ENCODE assay signal across 18 cellular contexts in genomic region chr3:15081960-15082664, GRCh38.
DNase-seq lines count a peak whose midpoint lies in the region; ATAC-seq, FAIRE-seq and TF ChIP-seq lines count a peak whose summit lies in the region.
"Had no signal": no experiment of that assay in that cellular context is flagged by ENCODE, and none has a peak within 500 bp of the region (broad histone marks: within the 10 kb centered on the region; RNA-seq: fewer than 3 reads in every experiment).

No MANE protein-coding gene starts in this region.

- TF ChIP-seq CTCF in neutrophil (IDR thresholded peaks at IDR 0.05): no peak

- H3K4me1 Mint-ChIP-seq in dendritic cell treated with granulocyte-macrophage colony-stimulating factor and Interleukin-4, amounts not matched to agents 40 ng/mL and 50 ng/mL, for 4 days (ENCODE audit: low read depth): peaks cover 26% of the 10 kb centered on the region

- FAIRE-seq in GM19239 (lab: Jason Lieb, UNC): no peak
- FAIRE-seq: A549, K562 had no signal

- intact Hi-C loops in dendritic cell treated with granulocyte-macrophage colony-stimulating factor and Interleukin-4, amounts not matched to agents 40 ng/mL and 50 ng/mL, for 4 days (cut with micrococcal nuclease): no loop called here

- peaks cover 96% of the 10 kb centered on the region for H3K36me3 Mint-ChIP-seq in dendritic cell treated with granulocyte-macrophage colony-stimulating factor and Interleukin-4, amounts not matched to agents 40 ng/mL and 50 ng/mL, for 4 days (ENCODE audit: low read depth)

- ATAC-seq in HG02938 (IDR thresholded peaks at IDR 0.05; ENCODE audit: unreplicated experiment): no peak
- ATAC-seq: K562, SK-N-SH treated with all-trans-retinoic acid at 6 μM for 48 hours had no signal

- H3K36me3 ChIP-seq in neutrophil: peaks cover 94% of the 10 kb centered on the region

- H3K4me1 ChIP-seq in neutrophil (ENCODE audit: control insufficient read depth in 1 of 2, insufficient read depth in 1 of 2, low read depth in 1 of 2, low read length in 1 of 2): peaks cover 11 to 13% of the 10 kb centered on the region in 2 experiments
- H3K4me1 ChIP-seq: A549, suprapubic skin had no signal

- no peak overlapping the region for H3K4me3 ChIP-seq in neutrophil (ENCODE audit: low read depth in 1 of 2, low read length in 1 of 2)
- H3K4me3 ChIP-seq: A549, K562, suprapubic skin had no signal

- H3K4me3 Mint-ChIP-seq in dendritic cell treated with granulocyte-macrophage colony-stimulating factor and Interleukin-4, amounts not matched to agents 40 ng/mL and 50 ng/mL, for 4 days: no peak overlapping the region

- H3K27me3 ChIP-seq in neutrophil: no peaks in the 10 kb centered on the region
- H3K27me3 ChIP-seq: suprapubic skin had no signal

- no peaks in the 10 kb centered on the region for H3K27me3 Mint-ChIP-seq in dendritic cell treated with granulocyte-macrophage colony-stimulating factor and Interleukin-4, amounts not matched to agents 40 ng/mL and 50 ng/mL, for 4 days

- peak overlapping the region; percentile 67 for H3K27ac Mint-ChIP-seq in dendritic cell treated with granulocyte-macrophage colony-stimulating factor and Interleukin-4, amounts not matched to agents 40 ng/mL and 50 ng/mL, for 4 days

- DNase-seq in SIG-M5 treated with dmso at 0.1 percent for 504 hours (lab: John Stamatoyannopoulos, UW; ENCODE audit: unreplicated experiment) (peak; percentile 45), SIG-M5 (lab: John Stamatoyannopoulos, UW) (no peak), MV-4-11 (lab: John Stamatoyannopoulos, UW) (peak; percentile 76), GM19239 (ENCODE audit: insufficient read length, low spot score) (no peak), NCI-H146 (lab: John Stamatoyannopoulos, UW) (no peak)
- DNase-seq: activated T-cell treated with anti-CD3 and anti-CD28 coated beads for 4 hours; amygdala; COR-L47; NCI-H187; NK-92 treated with Interleukin-12 subunit alpha and Interleukin-12 subunit beta, amount 100 ng/mL, for 24 hours; occipital lobe had no signal

- peaks cover 3% of the 10 kb centered on the region for H3K9me3 ChIP-seq in neutrophil
- H3K9me3 ChIP-seq: A549, suprapubic skin had no signal

- no peaks in the 10 kb centered on the region for H3K9me3 Mint-ChIP-seq in dendritic cell treated with granulocyte-macrophage colony-stimulating factor and Interleukin-4, amounts not matched to agents 40 ng/mL and 50 ng/mL, for 4 days

- peak overlapping the region; percentile 57 for H3K27ac ChIP-seq in neutrophil
- H3K27ac ChIP-seq: A549, suprapubic skin had no signal

Comparison
In these comparisons a context has a peak if more than half of its experiments do, and no peak if none do; other contexts are left out.
1. DNase-seq: peak in SIG-M5 treated with dmso at 0.1 percent for 504 hours (single experiment) and MV-4-11 (single experiment); none in SIG-M5 (single experiment), GM19239 (single experiment) and NCI-H146 (single experiment).